22 cellular contexts compared by ENCODE assay signal in genomic region chr20:5636841-5637240, GRCh38. TPM values are rescaled to one million over a fixed set of nuclear protein-coding genes. Genes with fewer than 3 reads are reported as not detected.
DNase-seq lines count a peak whose midpoint lies in the region; ATAC-seq, FAIRE-seq and TF ChIP-seq lines count a peak whose summit lies in the region.
"Had no signal": no experiment of that assay in that cellular context is flagged by ENCODE, and none has a peak within 500 bp of the region (broad histone marks: within the 10 kb centered on the region; RNA-seq: fewer than 3 reads in every experiment).

No MANE protein-coding gene starts in this region.

- DNase-seq in A549 (ENCODE audit: low read depth in 1 of 2, low spot score in 1 of 2) (no peak), K562 (ENCODE audit: extremely low read depth in 1 of 4, low spot score in 3 of 4) (no peak), T-helper 17 cell (no peak), kidney tubule cell (ENCODE audit: low spot score) (no peak)
- DNase-seq in stimulated activated naive CD4-positive, alpha-beta T cell (lab: John Stamatoyannopoulos, UW), result no peak
- DNase-seq: CD4-positive, alpha-beta T cell; CD8-positive, alpha-beta memory T cell; DMS 273 treated with DMSO at 0.1 percent for 48 hours; DMS79; EL; GDM1; GOT3; HFFc6 had no signal

- intact Hi-C loops in K562 (cut with micrococcal nuclease), result no loop called here

- no peaks in the 10 kb centered on the region for H3K9me1 ChIP-seq in K562 (ENCODE audit: control insufficient read depth, insufficient read depth, low read length)

- FAIRE-seq in A549 (lab: Jason Lieb, UNC) (no peak), K562 (lab: Jason Lieb, UNC) (no peak)
- FAIRE-seq: D721Med, GM12891, GM18507, H54 had no signal

- TF ChIP-seq CTCF in A549 (IDR thresholded peaks at IDR 0.05), result no peak
- no peak for TF ChIP-seq CTCF in K562 (IDR thresholded peaks at IDR 0.05 in 2 of 3, conservative IDR thresholded peaks at IDR 0.05 in 1 of 3; ENCODE audit: insufficient read depth in 2 of 3, low read depth in 1 of 3, low read length in 3 of 3)

- WGBS in A549 (ENCODE audit: missing lambda C conversion rate), result 46% methylated on average over 3 of the region's 3 CpGs
- 42% methylated on average over 2 of the region's 3 CpGs for WGBS in K562 (ENCODE audit: insufficient coverage, low coverage, missing lambda C conversion rate)

- in situ Hi-C loops in K562 (cut with MboI), result no loop called here

- POLR2A ChIA-PET in A549 (lab: Yijun Ruan, JAX) (no interaction called here), K562 (lab: Yijun Ruan, JAX) (interaction anchor here (0.7 kb wide), 1 partner anchor 107 kb away, joined by 3 read pairs; no protein-coding TSS in a partner anchor)

- H4K20me1 ChIP-seq in BLaER1, result no peaks in the 10 kb centered on the region
- no peaks in the 10 kb centered on the region for H4K20me1 ChIP-seq in K562 (replicated peaks; ENCODE audit: control insufficient read depth, insufficient read depth, low read length)
- H4K20me1 ChIP-seq: BLaER1 treated with 17β-estradiol and CSF1 and Interleukin-3, amounts not matched to agents 10 nM and 100 nM had no signal

- H2AFZ ChIP-seq in K562 (ENCODE audit: low read depth, low read length), result peak overlapping the region; percentile 70

- TF ChIP-seq POLR2A in A549 (IDR thresholded peaks at IDR 0.05; ENCODE audit: low read length), result no peak
- no peak for TF ChIP-seq POLR2A in K562 (conservative IDR thresholded peaks at IDR 0.05)

- H3K9ac ChIP-seq in BLaER1 (no peak overlapping the region), K562 (ENCODE audit: insufficient read depth in 1 of 2, low read depth in 2 of 2, low read length in 2 of 2) (no peak overlapping the region)
- H3K9ac ChIP-seq: BLaER1 treated with 17β-estradiol and CSF1 and Interleukin-3, amounts not matched to agents 10 nM and 100 nM had no signal

- H3K79me2 ChIP-seq in K562 (ENCODE audit: control insufficient read depth, insufficient read depth, low read length), result no peaks in the 10 kb centered on the region

- TF ChIP-seq EP300 in A549 (IDR thresholded peaks at IDR 0.05), result no peak
- TF ChIP-seq EP300 in K562 (IDR thresholded peaks at IDR 0.05; ENCODE audit: low read length), result no peak

- TF ChIP-seq RAD21 in A549 (conservative IDR thresholded peaks at IDR 0.05 in 1 of 2, IDR thresholded peaks at IDR 0.05 in 1 of 2), result no peak
- no peak for TF ChIP-seq RAD21 in K562 (CRISPR knock-in tag; conservative IDR thresholded peaks at IDR 0.05 in 1 of 2, IDR thresholded peaks at IDR 0.05 in 1 of 2)

- peaks cover 11% of the 10 kb centered on the region; the same call in 1 of the 2 replicates for H3K36me3 ChIP-seq in BLaER1
- H3K36me3 ChIP-seq in K562 (ENCODE audit: control insufficient read depth, insufficient read depth, low read length), result no peaks in the 10 kb centered on the region
- H3K36me3 ChIP-seq: HAP-1 had no signal

- H3K4me1 ChIP-seq in A549 (no peaks in the 10 kb centered on the region), BLaER1 (peaks cover 12% of the 10 kb centered on the region), K562 (replicated peaks in 1 of 2; ENCODE audit: control insufficient read depth in 2 of 2, insufficient read depth in 2 of 2, low read length in 2 of 2) (peaks cover 0 to 4% of the 10 kb centered on the region in 2 experiments; a peak in 3 of 5 replicates)
- H3K4me1 ChIP-seq: HAP-1 had no signal

- H3K27me3 Mint-ChIP-seq in T-helper 17 cell, result no peaks in the 10 kb centered on the region
- H3K27me3 Mint-ChIP-seq: B cell; CD4-positive, alpha-beta T cell had no signal

- CTCF ChIA-PET in A549 (lab: Yijun Ruan, JAX) (no interaction called here), K562 (lab: Yijun Ruan, JAX; ENCODE audit: low intra/inter-chr PET ratio) (no interaction called here)

- H3K27ac Mint-ChIP-seq in T-helper 17 cell, result no peak overlapping the region
- H3K27ac Mint-ChIP-seq: B cell; CD4-positive, alpha-beta T cell; CD8-positive, alpha-beta memory T cell; HFFc6 had no signal

- H3K9me3 ChIP-seq in A549, result peaks cover 14% of the 10 kb centered on the region; the same call in 2 of the 3 replicates
- H3K9me3 ChIP-seq in BLaER1, result peaks cover 60% of the 10 kb centered on the region
- H3K9me3 ChIP-seq in K562 (replicated peaks; ENCODE audit: control insufficient read depth, insufficient read depth, low read depth, low read length), result no peaks in the 10 kb centered on the region
- H3K9me3 ChIP-seq in T-helper 17 cell (ENCODE audit: control insufficient read depth, low read length, poor library complexity, severe bottlenecking), result no peaks in the 10 kb centered on the region

- H3K4me3 Mint-ChIP-seq in T-helper 17 cell, result no peak overlapping the region
- H3K4me3 Mint-ChIP-seq: B cell; CD14-positive monocyte; CD4-positive, alpha-beta T cell; CD8-positive, alpha-beta memory T cell; HFFc6 had no signal

- peak overlapping the region; percentile 19 to 48; a peak in 1 of 6 replicates for H3K27ac ChIP-seq in A549
- H3K27ac ChIP-seq in BLaER1, result no peak overlapping the region
- H3K27ac ChIP-seq in K562 (ENCODE audit: extremely low read depth, low read depth, low read length), result no peak overlapping the region
- H3K27ac ChIP-seq: BLaER1 treated with 17β-estradiol and CSF1 and Interleukin-3, amounts not matched to agents 10 nM and 100 nM had no signal

- ATAC-seq in A549 (no peak), K562 (no peak), T-helper 17 cell (no peak)

- no peaks in the 10 kb centered on the region for H3K4me1 Mint-ChIP-seq in T-helper 17 cell
- H3K4me1 Mint-ChIP-seq: CD8-positive, alpha-beta memory T cell had no signal

- H3K36me3 Mint-ChIP-seq in T-helper 17 cell (ENCODE audit: low read depth), result no peaks in the 10 kb centered on the region
- H3K36me3 Mint-ChIP-seq: CD8-positive, alpha-beta memory T cell had no signal

- no peaks in the 10 kb centered on the region for H3K27me3 ChIP-seq in BLaER1
- H3K27me3 ChIP-seq in K562 (ENCODE audit: control insufficient read depth in 2 of 2, insufficient read depth in 2 of 2, low read length in 2 of 2), result no peaks in the 10 kb centered on the region
- H3K27me3 ChIP-seq: BLaER1 treated with 17β-estradiol and CSF1 and Interleukin-3, amounts not matched to agents 10 nM and 100 nM had no signal

- H3K4me2 ChIP-seq in A549 (no peak overlapping the region), BLaER1 (peak overlapping the region; percentile 45), K562 (ENCODE audit: insufficient read depth, low read length) (no peak overlapping the region)

- BruUV-seq in K562 (replicated peaks; lab: Mats Ljungman, UMichigan), result no TSS peak

- H3K4me3 ChIP-seq in A549 (no peak overlapping the region), BLaER1 (no peak overlapping the region), K562 (no peak overlapping the region)
- H3K4me3 ChIP-seq: BLaER1 treated with 17β-estradiol and CSF1 and Interleukin-3, amounts not matched to agents 10 nM and 100 nM; HAP-1 had no signal

TF ChIP-seq in A549, 52 proteins besides CTCF, POLR2A, EP300 and RAD21 (continues in another document):
- no peak for TF ChIP-seq MAX (IDR thresholded peaks at IDR 0.05)
- TF ChIP-seq MAFK (IDR thresholded peaks at IDR 0.05; ENCODE audit: partially characterized antibody), result no peak
- TF ChIP-seq HOXA7 (CRISPR knock-in tag; IDR thresholded peaks at IDR 0.05), result no peak
- no peak for TF ChIP-seq HOXB5 (CRISPR knock-in tag; IDR thresholded peaks at IDR 0.05)

TF ChIP-seq in K562, 482 proteins besides CTCF, POLR2A, EP300 and RAD21 (continues in another document):
- TF ChIP-seq ZNF75A (CRISPR knock-in tag; IDR thresholded peaks at IDR 0.05), result no peak
- no peak for TF ChIP-seq CC2D1A (IDR thresholded peaks at IDR 0.05)
- TF ChIP-seq SLC30A9 (CRISPR knock-in tag; IDR thresholded peaks at IDR 0.05), result no peak
- no peak for TF ChIP-seq ZNF583 (CRISPR knock-in tag; IDR thresholded peaks at IDR 0.05)
- TF ChIP-seq NELFE (IDR thresholded peaks at IDR 0.05; ENCODE audit: insufficient read depth, insufficient read length), result no peak
- TF ChIP-seq RUNX1 (IDR thresholded peaks at IDR 0.05; ENCODE audit: low read depth), result no peak
- TF ChIP-seq, protein P1, sequence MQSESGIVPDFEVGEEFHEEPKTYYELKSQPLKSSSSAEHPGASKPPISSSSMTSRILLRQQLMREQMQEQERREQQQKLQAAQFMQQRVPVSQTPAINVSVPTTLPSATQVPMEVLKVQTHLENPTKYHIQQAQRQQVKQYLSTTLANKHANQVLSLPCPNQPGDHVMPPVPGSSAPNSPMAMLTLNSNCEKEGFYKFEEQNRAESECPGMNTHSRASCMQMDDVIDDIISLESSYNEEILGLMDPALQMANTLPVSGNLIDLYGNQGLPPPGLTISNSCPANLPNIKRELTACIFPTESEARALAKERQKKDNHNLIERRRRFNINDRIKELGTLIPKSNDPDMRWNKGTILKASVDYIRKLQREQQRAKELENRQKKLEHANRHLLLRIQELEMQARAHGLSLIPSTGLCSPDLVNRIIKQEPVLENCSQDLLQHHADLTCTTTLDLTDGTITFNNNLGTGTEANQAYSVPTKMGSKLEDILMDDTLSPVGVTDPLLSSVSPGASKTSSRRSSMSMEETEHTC (IDR thresholded peaks at IDR 0.05), result no peak
- TF ChIP-seq FOXK2 (conservative IDR thresholded peaks at IDR 0.05 in 1 of 2, IDR thresholded peaks at IDR 0.05 in 1 of 2; ENCODE audit: low read depth in 2 of 2), result no peak

RNA-seq across cellular contexts. Expression of gene GPCPD1, which starts 26.0 kb away (rescaled TPM):
- polyA plus RNA-seq in A549 (2011; rRNA removed) (71.5 and 75.1 TPM in 2 replicates), A549 (2017; fragmentation: RNase III; extraction: RNeasy Plus Mini Kit Qiagen cat#74134 plus additional on column Dnase treatment) (8.1 to 8.6 TPM (median 8.5 TPM) in 3 replicates), K562 (2011; rRNA removed) (19.2 and 23.0 TPM in 2 replicates), K562 (2014; fragmentation: Illumina TruSeq; extraction: Trizol) (7.4 and 8.6 TPM in 2 replicates), K562 (2014; fragmentation: Nextera tagmentation; extraction: Ambion mirVana) (1 to 10 TPM; 3.3 to 4.2 TPM), K562 (2014; rRNA removed) (8.6 and 12.5 TPM in 2 replicates)
- polyA plus RNA-seq in A549 (2012; cell fraction: cytosol; rRNA removed), result 4.5 and 5.3 TPM in 2 replicates
- 9.5 and 21.7 TPM in 2 replicates for polyA plus RNA-seq in A549 (2012; cell fraction: nucleus; rRNA removed)
- polyA minus RNA-seq in A549 (2011; rRNA and poly(A)+ RNA removed), result 49.4 and 50.0 TPM in 2 replicates
- 34.0 and 115 TPM in 2 replicates for total RNA-seq in K562 (2011; cell fraction: chromatin; rRNA removed; ENCODE audit: low replicate concordance)
- total RNA-seq in K562 (2011; cell fraction: nucleolus; rRNA removed), result 12.7 and 17.1 TPM in 2 replicates
- total RNA-seq in K562 (2011; cell fraction: nucleoplasm; rRNA removed), result 35.8 and 53.4 TPM in 2 replicates
- total RNA-seq in K562 (2014; rRNA removed) (5.8 and 8.5 TPM in 2 replicates), K562 (2014; rRNA removed; fragmentation: Illumina TruSeq; extraction: Trizol) (14.7 and 16.0 TPM in 2 replicates), K562 (2015; rRNA removed; fragmentation: Illumina TruSeq; extraction: Trizol) (7.4 and 8.6 TPM in 2 replicates), K562 (2021) (12.4 and 14.9 TPM in 2 replicates), T-helper 17 cell (100 to 1,000 TPM in 1 of 2 donors, 10 to 100 TPM in 1; 92.7 to 128 TPM)
- polyA plus RNA-seq in K562 (2011; cell fraction: cytosol; rRNA removed), result 3.2 and 10.2 TPM in 2 replicates
- polyA plus RNA-seq in K562 (2011; cell fraction: nucleus; rRNA removed), result 32.5 and 69.6 TPM in 2 replicates
- 6.4 and 11.6 TPM in 2 replicates for polyA plus RNA-seq in K562 (2012)
- 25.3 and 39.7 TPM in 2 replicates for polyA minus RNA-seq in K562 (2011; rRNA and poly(A)+ RNA removed)
- polyA minus RNA-seq in K562 (2011; cell fraction: cytosol; rRNA and poly(A)+ RNA removed), result 5.0 and 8.5 TPM in 2 replicates
- polyA minus RNA-seq in K562 (2011; cell fraction: nucleus; rRNA and poly(A)+ RNA removed), result 15.9 and 42.7 TPM in 2 replicates

Comparison
In these comparisons a context has a peak if more than half of its experiments do, and no peak if none do; other contexts are left out.
1. H3K27ac ChIP-seq: peak in A549 (2 of 2); none in BLaER1 (single experiment) and K562 (single experiment).